8 cellular contexts compared by ENCODE assay signal in genomic region chr12:29552324-29552927, GRCh38. TPM values are rescaled to one million over a fixed set of nuclear protein-coding genes. Genes with fewer than 3 reads are reported as not detected.
DNase-seq lines count a peak whose midpoint lies in the region; FAIRE-seq and TF ChIP-seq lines count a peak whose summit lies in the region.

No MANE protein-coding gene starts in this region.

- BruUV-seq in mammary epithelial cell (replicated peaks; lab: Mats Ljungman, UMichigan), result no TSS peak

- WGBS in mammary epithelial cell (ENCODE audit: low coverage, missing lambda C conversion rate), result 25% methylated on average over 1 of the region's 1 CpG

- intact Hi-C loops in mammary epithelial cell (cut with micrococcal nuclease), result loop anchor here (1.0 to 10.0 kb wide), 5 partner anchors 230 to 734 kb away; no protein-coding TSS in a partner anchor
- intact Hi-C loops in kidney (cut with DNase I), result no loop called here

- no peaks in the 10 kb centered on the region for H4K20me1 ChIP-seq in mammary epithelial cell (ENCODE audit: insufficient read depth, low read length)

- H2AFZ ChIP-seq in mammary epithelial cell (ENCODE audit: low read depth, low read length), result no peak overlapping the region

- FAIRE-seq in kidney (lab: Jason Lieb, UNC), result peak; percentile 92

- no peak overlapping the region for H3K4me2 ChIP-seq in mammary epithelial cell (ENCODE audit: insufficient read depth, low read depth, low read length)

- H3K27me3 ChIP-seq in mammary epithelial cell (ENCODE audit: insufficient read depth, low read length), result no peaks in the 10 kb centered on the region

- no peak for DNase-seq in HFF-Myc (ENCODE audit: extremely low read depth, low read depth)
- peak; percentile 65 for DNase-seq in NCI-H1694 (lab: John Stamatoyannopoulos, UW)
- DNase-seq in UCSD-AML1 (lab: John Stamatoyannopoulos, UW; ENCODE audit: unreplicated experiment), result peak; percentile 37
- peak; percentile 30 for DNase-seq in mammary epithelial cell
- DNase-seq in kidney, result peak; percentile 57
- peak; percentile 66 for DNase-seq in stimulated activated CD4-positive, alpha-beta T cell treated with anti-CD3 and anti-CD28 coated beads, Interleukin-4, amount 100 ng/mL, for 24 hours
- no peak for DNase-seq in GOT3 (lab: John Stamatoyannopoulos, UW)

- H3K27ac ChIP-seq in mammary epithelial cell (ENCODE audit: insufficient read depth, low read depth, low read length), result no peak overlapping the region
- peak overlapping the region in 1 of 2 donors; percentile 35 for H3K27ac ChIP-seq in kidney (ENCODE audit: low read depth in 2 of 2, low read length in 2 of 2)

- H3K4me1 ChIP-seq in mammary epithelial cell (ENCODE audit: insufficient read depth, low read length) (no peaks in the 10 kb centered on the region), kidney (ENCODE audit: control insufficient read depth in 1 of 2, insufficient read depth in 1 of 2, low read depth in 1 of 2, low read length in 2 of 2) (peaks cover 0 to 10% of the 10 kb centered on the region in 2 donors)

- H3K9me3 ChIP-seq in mammary epithelial cell (replicated peaks; ENCODE audit: insufficient read depth, low read length) (no peaks in the 10 kb centered on the region), kidney (ENCODE audit: control insufficient read depth in 1 of 2, low read length in 2 of 2) (no peaks in the 10 kb centered on the region)

- dilution Hi-C loops in mammary epithelial cell (cut with HindIII; ENCODE audit: low sequenced_read_pairs), result no loop called here

- no peaks in the 10 kb centered on the region for H3K79me2 ChIP-seq in mammary epithelial cell (ENCODE audit: insufficient read depth, low read length)

- no peak overlapping the region for H3K4me3 ChIP-seq in HFF-Myc (replicated peaks; ENCODE audit: low read depth, low read length)
- H3K4me3 ChIP-seq in mammary epithelial cell (replicated peaks in 1 of 3; ENCODE audit: insufficient read depth in 1 of 3, low read depth in 2 of 3, low read length in 3 of 3), result no peak overlapping the region
- no peak overlapping the region for H3K4me3 ChIP-seq in kidney (ENCODE audit: low read length in 2 of 2)

- H3K9ac ChIP-seq in mammary epithelial cell (ENCODE audit: insufficient read depth, low read length) (no peak overlapping the region), kidney (ENCODE audit: low read length in 2 of 2) (no peak overlapping the region)

- peaks cover 5% of the 10 kb centered on the region for H3K36me3 ChIP-seq in mammary epithelial cell (ENCODE audit: insufficient read depth, low read length)
- H3K36me3 ChIP-seq in kidney (ENCODE audit: control insufficient read depth in 1 of 2, insufficient read depth in 2 of 2, low read length in 2 of 2), result no peaks in the 10 kb centered on the region

- in situ Hi-C loops in mammary epithelial cell (cut with MboI; ENCODE audit: low sequenced_read_pairs in 2 of 2), result no loop called here

- CTCF ChIA-PET in mammary epithelial cell (lab: Charles Lee; ENCODE audit: low non-redundant PET), result interaction anchor here (0.6 kb wide), 2 partner anchors 189 to 698 kb away, joined by 4 to 5 read pairs; no protein-coding TSS in a partner anchor

- TF ChIP-seq CTCF in GM12874 (IDR thresholded peaks at IDR 0.05; ENCODE audit: insufficient read depth, low read depth, low read length), result peak; percentile 82
- peak; percentile 88 for TF ChIP-seq CTCF in HFF-Myc (IDR thresholded peaks at IDR 0.05; ENCODE audit: low read depth, low read length, missing control alignments)
- peak; percentile 88 to 97 for TF ChIP-seq CTCF in mammary epithelial cell (conservative IDR thresholded peaks at IDR 0.05 in 1 of 2, IDR thresholded peaks at IDR 0.05 in 1 of 2; ENCODE audit: extremely low read depth in 1 of 2, insufficient read depth in 1 of 2, low read depth in 1 of 2, low read length in 2 of 2)
- TF ChIP-seq CTCF in kidney (IDR thresholded peaks at IDR 0.05; ENCODE audit: borderline replicate concordance, extremely low read depth, insufficient read depth), result peak; percentile 80

RNA-seq across cellular contexts. Expression of gene OVCH1, which starts 54.9 kb away (rescaled TPM):
- total RNA-seq in mammary epithelial cell (1 to 10 TPM in 1 of 2 donors, under 1 TPM in 1; 0.67 to 1.0 TPM), kidney (0.35 TPM)
- polyA plus RNA-seq in mammary epithelial cell (0.05 TPM), kidney (ENCODE audit: insufficient read depth, low read depth, low replicate concordance) (not detected)
- polyA minus RNA-seq in mammary epithelial cell, result not detected

Comparison
In these comparisons a context has a peak if more than half of its experiments do, and no peak if none do; other contexts are left out.
1. DNase-seq: peak in NCI-H1694 (single experiment), UCSD-AML1 (single experiment), mammary epithelial cell (single experiment), kidney (single experiment) and stimulated activated CD4-positive, alpha-beta T cell treated with anti-CD3 and anti-CD28 coated beads, Interleukin-4, amount 100 ng/mL, for 24 hours (single experiment); none in HFF-Myc (single experiment) and GOT3 (single experiment).
2. Peak in every context shown above with its lines, with median percentiles within 50 percentile points of each other: CTCF ChIP-seq.